ENCODE assay signal across 8 cellular contexts in the genomic region with DNA sequence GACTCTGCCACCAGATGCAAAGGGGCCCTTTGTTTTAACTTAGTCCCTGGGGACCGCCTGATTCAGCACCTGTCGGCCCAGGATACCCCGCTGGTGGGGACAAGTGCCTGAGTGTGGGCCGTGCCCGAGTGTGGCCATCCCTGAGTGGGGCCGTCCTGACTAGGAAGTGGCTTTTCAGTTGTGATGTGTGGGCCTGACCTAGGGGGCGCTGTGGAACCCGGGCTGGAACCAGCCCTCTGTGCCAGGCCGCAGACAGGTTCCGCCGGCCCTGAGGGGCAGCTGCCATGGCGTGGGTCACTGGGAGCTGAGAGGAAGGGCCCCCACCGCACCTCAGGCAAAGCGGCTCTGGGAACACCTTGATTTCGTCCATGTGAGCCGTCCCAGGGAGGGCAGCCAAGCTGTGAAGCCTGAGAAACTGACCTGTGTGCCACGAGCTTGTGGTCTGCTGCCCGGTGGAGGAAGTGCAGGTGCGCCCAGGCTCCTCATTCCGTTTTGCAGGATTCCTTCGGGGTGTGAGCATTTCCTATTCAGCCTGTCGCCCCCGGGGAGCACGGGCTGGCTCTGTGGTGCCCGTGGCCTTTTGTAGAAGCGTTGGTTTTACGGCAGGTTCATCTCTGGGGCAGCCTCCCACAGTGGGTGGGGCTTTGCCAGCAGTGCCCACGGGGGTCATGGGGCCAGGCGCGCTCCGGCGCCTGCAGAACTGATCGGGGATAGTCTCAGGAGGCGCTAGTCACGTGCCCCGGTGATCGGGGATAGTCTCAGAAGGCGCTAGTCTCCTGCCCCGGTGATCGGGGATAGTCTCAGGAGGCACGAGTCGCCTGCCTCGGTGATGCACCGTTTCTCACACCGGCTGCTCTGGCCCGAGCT. TPM values are rescaled to one million over a fixed set of nuclear protein-coding genes. Genes with fewer than 3 reads are reported as not detected.
DNase-seq lines count a peak whose midpoint lies in the region; ATAC-seq, FAIRE-seq and TF ChIP-seq lines count a peak whose summit lies in the region.

No MANE protein-coding gene starts in this region.

- H3K36me3 ChIP-seq in NT2/D1 (ENCODE audit: insufficient read depth, insufficient read length, low read length) = peaks cover 74% of the 10 kb centered on the region
- peaks cover 35 to 38% of the 10 kb centered on the region in 2 experiments for H3K36me3 ChIP-seq in trophoblast cell (ENCODE audit: control insufficient read depth in 1 of 2, insufficient read depth in 2 of 2, low read length in 2 of 2)

- no peak overlapping the region for H2BK12ac ChIP-seq in trophoblast cell (ENCODE audit: low read length)

- no peak overlapping the region for H3K4ac ChIP-seq in trophoblast cell (ENCODE audit: low read depth, low read length)

- FAIRE-seq in A549 (lab: Jason Lieb, UNC) = no peak

- no peak overlapping the region for H3K18ac ChIP-seq in trophoblast cell (ENCODE audit: low read length)

- no peaks in the 10 kb centered on the region for H3K27me3 ChIP-seq in NT2/D1 (ENCODE audit: insufficient read depth, insufficient read length)
- H3K27me3 ChIP-seq in trophoblast cell (ENCODE audit: insufficient read depth, low read length) = no peaks in the 10 kb centered on the region

- no peaks in the 10 kb centered on the region for H3K27me3 Mint-ChIP-seq in activated T-cell treated with anti-CD3 and anti-CD28 coated beads, Interleukin-2, amount 50 U/mL, for 24 hours

- H3K23ac ChIP-seq in trophoblast cell (ENCODE audit: low read length) = no peak overlapping the region

- TF ChIP-seq RAD21 in A549 (conservative IDR thresholded peaks at IDR 0.05 in 1 of 2, IDR thresholded peaks at IDR 0.05 in 1 of 2) = no peak

- H3K4me2 ChIP-seq in A549 (peak overlapping the region; percentile 99), trophoblast cell (ENCODE audit: low read length) (peak overlapping the region; percentile 25)

- 29% methylated on average over 36 of the region's 46 CpGs for WGBS in A549 (ENCODE audit: missing lambda C conversion rate)
- no CpG with 5 or more reads among the region's 46 CpGs for WGBS in trophoblast cell (ENCODE audit: extremely low coverage, insufficient coverage, insufficient read length)

- peaks cover 51% of the 10 kb centered on the region for H3K36me3 Mint-ChIP-seq in activated T-cell treated with anti-CD3 and anti-CD28 coated beads, Interleukin-2, amount 50 U/mL, for 24 hours (ENCODE audit: low read depth)

- H3K9ac ChIP-seq in NT2/D1 (ENCODE audit: insufficient read length, low read depth) (peak overlapping the region; percentile 37), trophoblast cell (ENCODE audit: low read length) (no peak overlapping the region)

- H3K27ac ChIP-seq in A549 (peak overlapping the region; percentile 37 to 96; a peak in 5 of 6 replicates), trophoblast cell (ENCODE audit: low read depth, low read length) (no peak overlapping the region)

- peaks cover 12% of the 10 kb centered on the region for H3K79me2 ChIP-seq in trophoblast cell (ENCODE audit: control insufficient read depth, insufficient read depth, low read length, poor library complexity)

- H2BK120ac ChIP-seq in trophoblast cell (ENCODE audit: insufficient read depth, low read length, poor library complexity) = no peak overlapping the region

- peak overlapping the region; percentile 96 for H3K27ac Mint-ChIP-seq in activated T-cell treated with anti-CD3 and anti-CD28 coated beads, Interleukin-2, amount 50 U/mL, for 24 hours

- H4K12ac ChIP-seq in trophoblast cell (ENCODE audit: low read depth, low read length) = no peak overlapping the region

- H3K14ac ChIP-seq in trophoblast cell (ENCODE audit: low read length) = no peak overlapping the region

- H4K8ac ChIP-seq in trophoblast cell (ENCODE audit: low read depth, low read length) = no peak overlapping the region

- H3K4me3 ChIP-seq in A549 (peak overlapping the region; percentile 99; the same call in 1 of the 3 replicates), NT2/D1 (ENCODE audit: insufficient read length, low read depth) (no peak overlapping the region), fibroblast of the aortic adventitia (ENCODE audit: low read depth, low read length) (peak overlapping the region; percentile 48), trophoblast cell (ENCODE audit: low read depth, low read length) (no peak overlapping the region)

- CTCF ChIA-PET in A549 (lab: Yijun Ruan, JAX) = interaction anchor here (0.6 to 4.9 kb wide), 16 partner anchors 8 to 134 kb away, joined by 3 to 25 read pairs (median 4); partner anchors contain the start of gene CPNE7

- POLR2A ChIA-PET in A549 (lab: Yijun Ruan, JAX) = interaction anchor here (0.5 to 1.4 kb wide), 5 partner anchors 15 to 67 kb away, joined by 3 to 5 read pairs (median 3); no protein-coding TSS in a partner anchor

- H2BK5ac ChIP-seq in trophoblast cell (ENCODE audit: low read depth, low read length, poor library complexity) = no peak overlapping the region

- DNase-seq in A549 (ENCODE audit: low read depth in 1 of 2, low spot score in 1 of 2) (peak; percentile 50 to 74), GM13977 (ENCODE audit: low spot score) (no peak), NT2/D1 (ENCODE audit: low read depth, low spot score) (peak; percentile 64), fibroblast of the aortic adventitia (ENCODE audit: low read depth) (no peak), trophoblast cell (peak in 1 of 2 donors; percentile 48), hippocampal formation (lab: John Stamatoyannopoulos, UW) (no peak)
- peak; percentile 81 for DNase-seq in activated T-cell treated with anti-CD3 and anti-CD28 coated beads, Interleukin-2, amount 50 U/mL, for 24 hours

- no peaks in the 10 kb centered on the region for H3K9me3 Mint-ChIP-seq in activated T-cell treated with anti-CD3 and anti-CD28 coated beads, Interleukin-2, amount 50 U/mL, for 24 hours

- H3K9me3 ChIP-seq in A549 = no peaks in the 10 kb centered on the region
- no peaks in the 10 kb centered on the region for H3K9me3 ChIP-seq in NT2/D1 (ENCODE audit: insufficient read depth, low read length)
- H3K9me3 ChIP-seq in trophoblast cell (ENCODE audit: insufficient read depth, low read depth, low read length) = no peaks in the 10 kb centered on the region

- H3K4me1 ChIP-seq in A549 (peaks cover 39% of the 10 kb centered on the region), NT2/D1 (ENCODE audit: insufficient read depth, insufficient read length) (peaks cover 26% of the 10 kb centered on the region), trophoblast cell (ENCODE audit: control insufficient read depth in 1 of 2, insufficient read depth in 2 of 2, low read length in 2 of 2) (peaks cover 19 to 22% of the 10 kb centered on the region in 2 experiments)

- 0 out of 5 replicates have a peak, but pooled peaks of 1 of the 2 experiments have one; percentile 8 for TF ChIP-seq EP300 in A549 (IDR thresholded peaks at IDR 0.05)

- H4K91ac ChIP-seq in trophoblast cell (ENCODE audit: low read depth, low read length) = no peak overlapping the region

- H3K79me1 ChIP-seq in trophoblast cell (ENCODE audit: low read length) = peaks cover 6% of the 10 kb centered on the region

- no peak overlapping the region for H2AK5ac ChIP-seq in trophoblast cell (ENCODE audit: low read length)

- ATAC-seq in A549 (peak; percentile 45 to 60), HG03108 (IDR thresholded peaks at IDR 0.05; ENCODE audit: unreplicated experiment) (no peak)

- H3K4me3 Mint-ChIP-seq in activated T-cell treated with anti-CD3 and anti-CD28 coated beads, Interleukin-2, amount 50 U/mL, for 24 hours = peak overlapping the region; percentile 97

- peak; percentile 37; the same call in 1 of the 2 replicates for TF ChIP-seq POLR2A in A549 (IDR thresholded peaks at IDR 0.05; ENCODE audit: low read length)

- TF ChIP-seq CTCF in A549 (IDR thresholded peaks at IDR 0.05) = peak; percentile 76
- TF ChIP-seq CTCF in GM13977 (IDR thresholded peaks at IDR 0.05; ENCODE audit: extremely low read depth, insufficient read depth, missing control alignments) = peak; percentile 66
- TF ChIP-seq CTCF in fibroblast of the aortic adventitia (IDR thresholded peaks at IDR 0.05; ENCODE audit: insufficient read depth, low read length) = peak; percentile 62

- in situ Hi-C loops in GM13977 (cut with MboI; ENCODE audit: low pct_unique_long_range_greater_than_20kb, low sequenced_read_pairs, unreplicated experiment) = no loop called here

- no peak overlapping the region for H2AFZ ChIP-seq in trophoblast cell (ENCODE audit: insufficient read depth, low read length, poor library complexity)

- H3K4me1 Mint-ChIP-seq in activated T-cell treated with anti-CD3 and anti-CD28 coated beads, Interleukin-2, amount 50 U/mL, for 24 hours (ENCODE audit: low read depth) = peaks cover 47% of the 10 kb centered on the region

RNA-seq across cellular contexts. Expression of gene RPL13, which starts 5.3 kb away (rescaled TPM):
- 2,291 and 2,911 TPM in 2 replicates for polyA plus RNA-seq in A549 (2011; rRNA removed)
- polyA plus RNA-seq in A549 (2012; cell fraction: cytosol; rRNA removed) = 5,546 and 6,996 TPM in 2 replicates
- 3,523 and 4,870 TPM in 2 replicates for polyA plus RNA-seq in A549 (2012; cell fraction: nucleus; rRNA removed)
- 2,979 to 3,246 TPM (median 3,044 TPM) in 3 replicates for polyA plus RNA-seq in A549 (2017; fragmentation: RNase III; extraction: RNeasy Plus Mini Kit Qiagen cat#74134 plus additional on column Dnase treatment)
- polyA minus RNA-seq in A549 (2011; rRNA and poly(A)+ RNA removed) = 1,187 and 1,226 TPM in 2 replicates
- 3,215 and 3,366 TPM in 2 replicates for total RNA-seq in fibroblast of the aortic adventitia (ENCODE audit: low replicate concordance)
- 2,265 and 2,343 TPM in 2 replicates for polyA plus RNA-seq in trophoblast cell (2013)

RNA-seq across cellular contexts. Expression of gene CPNE7, which starts 9.8 kb away (rescaled TPM):
- polyA plus RNA-seq in A549 (2011; rRNA removed) = 22.8 and 25.8 TPM in 2 replicates
- polyA plus RNA-seq in A549 (2012; cell fraction: cytosol; rRNA removed) = 83.9 and 89.9 TPM in 2 replicates
- 1,068 and 1,537 TPM in 2 replicates for polyA plus RNA-seq in A549 (2012; cell fraction: nucleus; rRNA removed)
- polyA plus RNA-seq in A549 (2017; fragmentation: RNase III; extraction: RNeasy Plus Mini Kit Qiagen cat#74134 plus additional on column Dnase treatment) = 42.8 to 55.2 TPM (median 45.2 TPM) in 3 replicates
- polyA minus RNA-seq in A549 (2011; rRNA and poly(A)+ RNA removed) = 10.0 and 10.4 TPM in 2 replicates
- total RNA-seq in fibroblast of the aortic adventitia (ENCODE audit: low replicate concordance) = 0.65 and 13.1 TPM in 2 replicates
- polyA plus RNA-seq in trophoblast cell (2013) = 0.23 and 0.37 TPM in 2 replicates

RNA-seq across cellular contexts. Expression of gene DPEP1, which starts 47.7 kb away (rescaled TPM):
- polyA plus RNA-seq in A549 (2011; rRNA removed) (1.5 and 2.6 TPM in 2 replicates), A549 (2017; fragmentation: RNase III; extraction: RNeasy Plus Mini Kit Qiagen cat#74134 plus additional on column Dnase treatment) (0.97 to 1.3 TPM (median 1.1 TPM) in 3 replicates)
- polyA plus RNA-seq in A549 (2012; cell fraction: cytosol; rRNA removed) = 1.8 and 2.2 TPM in 2 replicates
- polyA plus RNA-seq in A549 (2012; cell fraction: nucleus; rRNA removed) = 4.1 and 4.5 TPM in 2 replicates
- 2.8 and 4.6 TPM in 2 replicates for polyA minus RNA-seq in A549 (2011; rRNA and poly(A)+ RNA removed)
- total RNA-seq in fibroblast of the aortic adventitia (ENCODE audit: low replicate concordance) = not detected in 2 replicates
- polyA plus RNA-seq in trophoblast cell (2013) = 0.04 TPM in 1 of 2 replicates, not detected in the other

RNA-seq across cellular contexts. Expression of gene SPG7, which starts 57.5 kb away (rescaled TPM):
- 53.2 and 54.4 TPM in 2 replicates for polyA plus RNA-seq in A549 (2011; rRNA removed)
- polyA plus RNA-seq in A549 (2012; cell fraction: cytosol; rRNA removed) = 57.9 and 61.6 TPM in 2 replicates
- 434 and 484 TPM in 2 replicates for polyA plus RNA-seq in A549 (2012; cell fraction: nucleus; rRNA removed)
- polyA plus RNA-seq in A549 (2017; fragmentation: RNase III; extraction: RNeasy Plus Mini Kit Qiagen cat#74134 plus additional on column Dnase treatment) = 73.2 to 80.6 TPM (median 79.6 TPM) in 3 replicates
- polyA minus RNA-seq in A549 (2011; rRNA and poly(A)+ RNA removed) = 51.0 and 58.2 TPM in 2 replicates
- total RNA-seq in fibroblast of the aortic adventitia (ENCODE audit: low replicate concordance) = 78.1 and 98.7 TPM in 2 replicates
- 43.6 and 45.1 TPM in 2 replicates for polyA plus RNA-seq in trophoblast cell (2013)

Comparison
In these comparisons a context has a peak if more than half of its experiments do, and no peak if none do; other contexts are left out.
1. DNase-seq: peak in A549 (2 of 2), NT2/D1 (single experiment) and activated T-cell treated with anti-CD3 and anti-CD28 coated beads, Interleukin-2, amount 50 U/mL, for 24 hours (single experiment); none in GM13977 (single experiment), fibroblast of the aortic adventitia (single experiment) and hippocampal formation (0 of 2).
2. H3K4me3 ChIP-seq: peak in A549 (single experiment) and fibroblast of the aortic adventitia (single experiment); none in NT2/D1 (single experiment) and trophoblast cell (single experiment).
3. Peak in every context shown above with its lines, with median percentiles within 50 percentile points of each other: CTCF ChIP-seq.